ENCODE assay signal across 1 cellular context in the genomic region with DNA sequence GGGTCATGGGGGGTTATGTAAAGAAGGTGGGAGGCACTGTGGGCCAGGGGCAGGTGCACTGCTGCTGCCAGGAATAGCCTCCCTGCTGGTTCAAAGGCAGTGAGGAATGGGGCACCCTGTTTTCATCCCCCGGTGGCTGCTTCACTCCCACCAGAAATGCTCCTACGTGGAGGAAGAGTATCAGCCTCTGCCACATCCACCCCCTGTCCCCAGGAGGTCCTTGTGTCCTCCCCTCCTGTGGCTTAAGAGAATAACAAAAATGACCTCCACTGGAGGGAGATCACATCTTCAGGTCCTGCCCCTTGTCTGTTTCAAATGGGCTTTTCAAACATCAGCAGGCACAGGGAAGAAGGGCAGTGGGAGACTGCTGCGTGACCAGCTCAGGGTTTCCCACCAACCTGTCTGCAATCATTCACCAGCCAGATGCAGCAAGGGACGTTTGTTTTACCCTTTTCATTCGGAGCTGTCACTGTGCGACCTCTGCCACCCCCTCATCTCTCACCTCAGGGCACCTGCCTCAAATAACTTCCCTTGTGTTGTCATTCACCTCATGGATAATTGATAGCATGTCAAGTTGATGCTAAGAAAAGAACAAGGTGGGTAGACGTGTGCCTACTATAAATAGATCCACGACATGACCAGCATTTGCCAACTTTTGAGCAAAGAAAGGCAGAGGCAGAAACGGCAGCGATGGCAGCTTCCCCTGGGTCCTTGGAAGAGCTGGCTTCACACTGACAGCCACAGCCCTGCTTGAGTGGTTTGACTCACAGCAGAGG.
TF ChIP-seq lines count a peak whose summit lies in the region.

No MANE protein-coding gene starts in this region.

TF ChIP-seq in IMR-90, 13 proteins besides CTCF, POLR2A, EP300 and RAD21 (continued from another document):
- TF ChIP-seq, protein P1, sequence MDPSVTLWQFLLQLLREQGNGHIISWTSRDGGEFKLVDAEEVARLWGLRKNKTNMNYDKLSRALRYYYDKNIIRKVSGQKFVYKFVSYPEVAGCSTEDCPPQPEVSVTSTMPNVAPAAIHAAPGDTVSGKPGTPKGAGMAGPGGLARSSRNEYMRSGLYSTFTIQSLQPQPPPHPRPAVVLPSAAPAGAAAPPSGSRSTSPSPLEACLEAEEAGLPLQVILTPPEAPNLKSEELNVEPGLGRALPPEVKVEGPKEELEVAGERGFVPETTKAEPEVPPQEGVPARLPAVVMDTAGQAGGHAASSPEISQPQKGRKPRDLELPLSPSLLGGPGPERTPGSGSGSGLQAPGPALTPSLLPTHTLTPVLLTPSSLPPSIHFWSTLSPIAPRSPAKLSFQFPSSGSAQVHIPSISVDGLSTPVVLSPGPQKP (IDR thresholded peaks at IDR 0.05; ENCODE audit: borderline replicate concordance, low read depth, low read length), result no peak
- no peak for TF ChIP-seq CEBPB (IDR thresholded peaks at IDR 0.05; ENCODE audit: low read depth, low read length)
